ENCODE assay signal across 15 cellular contexts in the genomic region with DNA sequence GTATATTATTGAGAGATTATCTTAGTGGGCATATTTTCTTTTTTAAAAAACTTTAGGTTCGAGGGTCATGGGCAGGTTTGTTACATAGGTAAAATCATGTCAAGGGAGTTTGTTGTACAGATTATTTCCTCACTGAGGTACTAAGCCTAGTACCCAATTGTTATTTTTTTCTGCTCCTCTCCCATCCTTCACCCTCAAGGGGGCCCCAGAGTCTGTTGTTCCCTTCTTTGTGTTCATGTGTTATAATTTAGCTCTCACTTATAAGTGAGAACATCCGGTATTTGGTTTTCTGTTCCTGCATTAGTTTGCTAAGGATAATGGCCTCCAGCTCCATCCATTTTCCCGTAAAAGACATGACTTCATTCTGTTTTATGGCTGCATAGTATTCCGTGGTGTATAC.
DNase-seq lines count a peak whose midpoint lies in the region; ATAC-seq, FAIRE-seq and TF ChIP-seq lines count a peak whose summit lies in the region.
"Had no signal": no experiment of that assay in that cellular context is flagged by ENCODE, and none has a peak within 500 bp of the region (broad histone marks: within the 10 kb centered on the region; RNA-seq: fewer than 3 reads in every experiment).

No MANE protein-coding gene starts in this region.

- H4K8ac ChIP-seq in H1 (ENCODE audit: extremely low read depth, insufficient read depth, low read length) = no peak overlapping the region

- no peaks in the 10 kb centered on the region for H3K36me3 ChIP-seq in A673 (ENCODE audit: insufficient read depth, low read length, poor library complexity, severe bottlenecking)
- H3K36me3 ChIP-seq in OCI-LY1 (ENCODE audit: insufficient read depth, low read length) = no peaks in the 10 kb centered on the region
- H3K36me3 ChIP-seq in H1 (ENCODE audit: control insufficient read depth in 2 of 4, insufficient read depth in 4 of 4, low read length in 3 of 4) = no peaks in the 10 kb centered on the region
- H3K36me3 ChIP-seq: BLaER1 treated with 17β-estradiol and CSF1 and Interleukin-3, amounts not matched to agents 10 nM and 100 nM had no signal

- H3K23me2 ChIP-seq in H1 (ENCODE audit: low read depth, low read length) = no peaks in the 10 kb centered on the region

- H3K9me2 ChIP-seq in OCI-LY1 (ENCODE audit: low read depth, low read length) = no peaks in the 10 kb centered on the region; the same call in 1 of the 2 replicates

- H4K20me1 ChIP-seq in OCI-LY1 (ENCODE audit: insufficient read depth, low read length) (no peaks in the 10 kb centered on the region), H1 (replicated peaks in 1 of 2; ENCODE audit: control insufficient read depth in 1 of 2, insufficient read depth in 2 of 2, low read length in 2 of 2) (no peaks in the 10 kb centered on the region)
- H4K20me1 ChIP-seq: BLaER1 treated with 17β-estradiol and CSF1 and Interleukin-3, amounts not matched to agents 10 nM and 100 nM had no signal

- no peak overlapping the region for H2BK20ac ChIP-seq in H1 (ENCODE audit: low read length)

- H2AK5ac ChIP-seq in H1 (ENCODE audit: low read depth, low read length) = no peak overlapping the region

- H2BK120ac ChIP-seq in H1 (replicated peaks; ENCODE audit: low read depth, low read length) = no peak overlapping the region

- H2BK12ac ChIP-seq in H1 (ENCODE audit: low read depth, low read length) = no peak overlapping the region

- TF ChIP-seq EP300 in Ishikawa (IDR thresholded peaks at IDR 0.05; ENCODE audit: borderline replicate concordance) = no peak
- no peak for TF ChIP-seq EP300 in H1 (IDR thresholded peaks at IDR 0.05; ENCODE audit: borderline replicate concordance in 1 of 2, low read depth in 2 of 2, low read length in 2 of 2)

- no peaks in the 10 kb centered on the region for H3K27me3 Mint-ChIP-seq in stimulated activated naive B cell treated with anti-CD40 and anti-IgM and Interleukin-4, amounts not matched to agents 10 μg/mL and 1 μg/mL and 100 μg/mL, for 72 hours
- H3K27me3 Mint-ChIP-seq: CD4-positive, CD25-positive, alpha-beta regulatory T cell had no signal

- no peak overlapping the region for H3K14ac ChIP-seq in H1 (ENCODE audit: insufficient read length)

- H3K9me3 ChIP-seq in A673 (ENCODE audit: low read depth, low read length, poor library complexity, severe bottlenecking) (no peaks in the 10 kb centered on the region), OCI-LY1 (ENCODE audit: low read length) (no peaks in the 10 kb centered on the region), H1 (ENCODE audit: insufficient read depth in 2 of 2, low read depth in 1 of 2, low read length in 1 of 2) (no peaks in the 10 kb centered on the region)

- H3K79me2 ChIP-seq in OCI-LY1 (ENCODE audit: insufficient read depth, low read length) = no peaks in the 10 kb centered on the region
- no peaks in the 10 kb centered on the region for H3K79me2 ChIP-seq in H1 (ENCODE audit: control insufficient read depth in 1 of 2, insufficient read depth in 2 of 2, low read length in 2 of 2)

- H4K5ac ChIP-seq in H1 (ENCODE audit: insufficient read length, low read depth, low read length) = no peak overlapping the region

- peak; percentile 18 for DNase-seq in A673 (ENCODE audit: low spot score)
- DNase-seq in H1 (ENCODE audit: low read depth in 1 of 2, low spot score in 2 of 2) = no peak
- no peak for DNase-seq in stimulated activated naive B cell treated with anti-CD40 and anti-IgM and Interleukin-4, amounts not matched to agents 10 μg/mL and 1 μg/mL and 100 μg/mL, for 72 hours
- no peak for DNase-seq in SW480 (ENCODE audit: low spot score)
- DNase-seq in G401 (ENCODE audit: low spot score) = no peak
- DNase-seq: CD4-positive, CD25-positive, alpha-beta regulatory T cell; DMS53; H7 had no signal

- H3K79me1 ChIP-seq in H1 (ENCODE audit: low read depth, low read length) = no peaks in the 10 kb centered on the region

- no peaks in the 10 kb centered on the region for H3F3A ChIP-seq in OCI-LY1 (ENCODE audit: insufficient read depth, low read length)

- H3K4me3 Mint-ChIP-seq in stimulated activated naive B cell treated with anti-CD40 and anti-IgM and Interleukin-4, amounts not matched to agents 10 μg/mL and 1 μg/mL and 100 μg/mL, for 72 hours = no peak overlapping the region
- H3K4me3 Mint-ChIP-seq: CD4-positive, CD25-positive, alpha-beta regulatory T cell had no signal

- H3K9ac ChIP-seq in OCI-LY1 (ENCODE audit: low read length) = no peak overlapping the region
- H3K9ac ChIP-seq in H1 (replicated peaks in 1 of 4; ENCODE audit: extremely low read depth in 1 of 4, low read depth in 3 of 4, low read length in 3 of 4) = no peak overlapping the region
- H3K9ac ChIP-seq: BLaER1 treated with 17β-estradiol and CSF1 and Interleukin-3, amounts not matched to agents 10 nM and 100 nM had no signal

- H3K4me2 ChIP-seq in OCI-LY1 (ENCODE audit: low read length) (no peak overlapping the region), H1 (ENCODE audit: insufficient read depth in 1 of 2, low read depth in 2 of 2, low read length in 2 of 2) (no peak overlapping the region)
- H3K4me2 ChIP-seq: BLaER1 treated with 17β-estradiol and CSF1 and Interleukin-3, amounts not matched to agents 10 nM and 100 nM had no signal

- H3K18ac ChIP-seq in H1 (ENCODE audit: extremely low read depth, low read length) = no peak overlapping the region

- H3K4me1 ChIP-seq in A673 (ENCODE audit: insufficient read depth, low read length, poor library complexity, severe bottlenecking) (no peaks in the 10 kb centered on the region), OCI-LY1 (ENCODE audit: insufficient read depth, low read length, severe bottlenecking) (no peaks in the 10 kb centered on the region), H1 (replicated peaks in 1 of 4; ENCODE audit: control insufficient read depth in 3 of 4, insufficient read depth in 4 of 4, low read length in 3 of 4) (no peaks in the 10 kb centered on the region)

- no peaks in the 10 kb centered on the region for H3K36me3 Mint-ChIP-seq in stimulated activated naive B cell treated with anti-CD40 and anti-IgM and Interleukin-4, amounts not matched to agents 10 μg/mL and 1 μg/mL and 100 μg/mL, for 72 hours
- H3K36me3 Mint-ChIP-seq: CD4-positive, CD25-positive, alpha-beta regulatory T cell had no signal

- H3K27ac ChIP-seq in A673 (ENCODE audit: low read depth, low read length, poor library complexity, severe bottlenecking) = no peak overlapping the region
- H3K27ac ChIP-seq in OCI-LY1 (ENCODE audit: low read depth, low read length, poor library complexity, severe bottlenecking) = no peak overlapping the region
- H3K27ac ChIP-seq in H1 (ENCODE audit: low read depth, low read length) = no peak overlapping the region
- H3K27ac ChIP-seq: 22Rv1; BLaER1 treated with 17β-estradiol and CSF1 and Interleukin-3, amounts not matched to agents 10 nM and 100 nM had no signal

- CTCF ChIA-PET in A673 (lab: Charles Lee) (no interaction called here), H1 (lab: Charles Lee; ENCODE audit: partially characterized antibody) (no interaction called here)

- no peak for TF ChIP-seq POLR2A in H1 (IDR thresholded peaks at IDR 0.05; ENCODE audit: control extremely low read depth in 1 of 2, low read depth in 2 of 2, low read length in 2 of 2)

- FAIRE-seq in H1 (lab: Jason Lieb, UNC) = no peak
- FAIRE-seq: HepG2, HTR-8/SVneo had no signal

- no peak overlapping the region for H3K27ac Mint-ChIP-seq in stimulated activated naive B cell treated with anti-CD40 and anti-IgM and Interleukin-4, amounts not matched to agents 10 μg/mL and 1 μg/mL and 100 μg/mL, for 72 hours
- H3K27ac Mint-ChIP-seq: CD4-positive, CD25-positive, alpha-beta regulatory T cell had no signal

- BruUV-seq in A673 (replicated peaks; lab: Mats Ljungman, UMichigan) = no TSS peak

- H4K91ac ChIP-seq in H1 (replicated peaks; ENCODE audit: insufficient read length, low read length) = no peak overlapping the region

- POLR2A ChIA-PET in A673 (lab: Charles Lee; ENCODE audit: low non-redundant PET) = no interaction called here
- POLR2A ChIA-PET in H1 (lab: Charles Lee; ENCODE audit: partially characterized antibody) = no interaction called here

- no peak overlapping the region for H3K23ac ChIP-seq in H1 (ENCODE audit: insufficient read length)

- H3K4ac ChIP-seq in H1 (replicated peaks; ENCODE audit: insufficient read length, low read depth, low read length) = no peak overlapping the region

- intact Hi-C loops in A673 (cut with micrococcal nuclease; ENCODE audit: unreplicated experiment) = no loop called here

- H3K4me3 ChIP-seq in A673 (ENCODE audit: low read depth, low read length, poor library complexity, severe bottlenecking) (no peak overlapping the region), OCI-LY1 (ENCODE audit: low read depth, low read length, poor library complexity, severe bottlenecking) (no peak overlapping the region), H1 (ENCODE audit: extremely low read depth in 1 of 4, insufficient read depth in 2 of 4, low read depth in 3 of 4, low read length in 4 of 4) (no peak overlapping the region)
- H3K4me3 ChIP-seq: BLaER1 treated with 17β-estradiol and CSF1 and Interleukin-3, amounts not matched to agents 10 nM and 100 nM had no signal

- no peaks in the 10 kb centered on the region for H3K4me1 Mint-ChIP-seq in stimulated activated naive B cell treated with anti-CD40 and anti-IgM and Interleukin-4, amounts not matched to agents 10 μg/mL and 1 μg/mL and 100 μg/mL, for 72 hours
- H3K4me1 Mint-ChIP-seq: CD4-positive, CD25-positive, alpha-beta regulatory T cell had no signal

- H2BK15ac ChIP-seq in H1 (ENCODE audit: low read length) = no peak overlapping the region

- in situ Hi-C loops in G401 (cut with HindIII; ENCODE audit: low sequenced_read_pairs) = no loop called here

- peak; percentile 32 for TF ChIP-seq CTCF in A673 (conservative IDR thresholded peaks at IDR 0.05; ENCODE audit: low read depth, low read length)
- peak; percentile 7; the same call in 1 of the 2 replicates for TF ChIP-seq CTCF in OCI-LY1 (IDR thresholded peaks at IDR 0.05; ENCODE audit: low read length)
- TF ChIP-seq CTCF in H1 (IDR thresholded peaks at IDR 0.05; ENCODE audit: control extremely low read depth in 1 of 3, insufficient read depth in 1 of 3, low read depth in 1 of 3, low read length in 3 of 3) = no peak; a peak in 1 of 4 replicates

- no peak overlapping the region for H2AFZ ChIP-seq in OCI-LY1 (ENCODE audit: low read length)
- no peak overlapping the region for H2AFZ ChIP-seq in H1 (ENCODE audit: low read length)

- H3K56ac ChIP-seq in H1 (replicated peaks; ENCODE audit: insufficient read length, low read depth, low read length) = no peak overlapping the region

- 88% methylated on average over 4 of the region's 4 CpGs; no CpG with 5 or more reads in 1 of the 2 experiments for WGBS in H1 (ENCODE audit: extremely low coverage in 1 of 2, insufficient coverage in 1 of 2, insufficient read length in 1 of 2, insufficient replicate concordance in 2 of 2, low coverage in 1 of 2, low lambda C conversion rate in 2 of 2, missing lambda C conversion rate in 1 of 2), 2 experiments

- H3K27me3 ChIP-seq in A673 (replicated peaks; ENCODE audit: insufficient read depth, low read depth, low read length, poor library complexity) = no peaks in the 10 kb centered on the region
- H3K27me3 ChIP-seq in OCI-LY1 (ENCODE audit: insufficient read depth, low read length) = no peaks in the 10 kb centered on the region
- no peaks in the 10 kb centered on the region for H3K27me3 ChIP-seq in H1 (replicated peaks in 1 of 4; ENCODE audit: control insufficient read depth in 3 of 4, extremely low read depth in 1 of 4, insufficient read depth in 3 of 4, low read length in 3 of 4)
- H3K27me3 ChIP-seq: BLaER1 treated with 17β-estradiol and CSF1 and Interleukin-3, amounts not matched to agents 10 nM and 100 nM had no signal

- H2BK5ac ChIP-seq in H1 (ENCODE audit: low read depth, low read length) = no peak overlapping the region

- TF ChIP-seq RAD21 in Ishikawa (IDR thresholded peaks at IDR 0.05; ENCODE audit: low read depth) (0 out of 2 replicates have a peak, but pooled peaks have one; percentile 9), H1 (IDR thresholded peaks at IDR 0.05 in 1 of 2, conservative IDR thresholded peaks at IDR 0.05 in 1 of 2; ENCODE audit: low read depth in 2 of 2, low read length in 2 of 2) (peak; percentile 40 to 45)

- H3K9me3 Mint-ChIP-seq in stimulated activated naive B cell treated with anti-CD40 and anti-IgM and Interleukin-4, amounts not matched to agents 10 μg/mL and 1 μg/mL and 100 μg/mL, for 72 hours = peaks cover 0 to under 1% of the 10 kb centered on the region in 2 donors

- ATAC-seq in stimulated activated naive B cell treated with anti-CD40 and anti-IgM and Interleukin-4, amounts not matched to agents 10 μg/mL and 1 μg/mL and 100 μg/mL, for 72 hours (replicated peaks) = no peak
- no peak for ATAC-seq in HG02610 (IDR thresholded peaks at IDR 0.05; ENCODE audit: unreplicated experiment)
- ATAC-seq: HepG2 had no signal

Comparison
In these comparisons a context has a peak if more than half of its experiments do, and no peak if none do; other contexts are left out.
1. CTCF ChIP-seq: peak in A673 (single experiment) and OCI-LY1 (single experiment); none in H1 (0 of 3).